7 cellular contexts compared by ENCODE assay signal in the genomic region with DNA sequence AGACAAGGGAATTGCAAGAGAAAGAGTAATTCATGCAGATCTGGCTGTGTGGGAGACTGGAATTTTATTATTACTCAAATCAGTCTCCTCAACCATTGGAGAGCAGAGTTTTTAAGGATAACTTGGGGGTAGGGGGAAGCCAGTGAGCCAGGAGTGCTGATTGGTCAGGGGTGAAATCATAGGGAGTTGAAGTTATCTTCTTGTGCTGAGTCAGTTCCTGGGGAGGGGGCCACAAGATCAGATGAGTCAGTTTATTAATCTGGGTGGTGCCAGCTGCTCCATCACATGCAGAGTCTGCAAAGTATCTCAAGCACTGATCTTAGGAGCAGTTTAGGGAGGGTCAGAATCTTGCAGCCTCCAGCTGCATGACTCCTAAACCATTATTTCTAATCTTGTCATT.
A peak's percentile ranks its signal among the peaks of the same experiment; 100 is the strongest.
DNase-seq lines count a peak whose midpoint lies in the region; TF ChIP-seq lines count a peak whose summit lies in the region.
"Not testable (repeated sequence)": the region's sequence is repeated elsewhere in the genome, so short reads cannot be mapped to it uniquely, and the experiment has no call there.

No MANE protein-coding gene starts in this region.

- not testable (repeated sequence) for H3K27me3 ChIP-seq in brain microvascular endothelial cell (replicated peaks)

- H3K36me3 ChIP-seq in brain microvascular endothelial cell (replicated peaks): not testable (repeated sequence)

- not testable (repeated sequence) for TF ChIP-seq CTCF in brain microvascular endothelial cell (IDR thresholded peaks at IDR 0.05; ENCODE audit: low read depth, low read length, missing control alignments); fibroblast of pulmonary artery (IDR thresholded peaks at IDR 0.05; ENCODE audit: low read length, missing control alignments)

- H3K27ac ChIP-seq in brain microvascular endothelial cell: not testable (repeated sequence)

- not testable (repeated sequence) for H3K4me3 ChIP-seq in brain microvascular endothelial cell (ENCODE audit: low read depth, low read length); fibroblast of pulmonary artery (replicated peaks; ENCODE audit: low read depth, low read length)

- DNase-seq in Daoy (ENCODE audit: low read depth) (peak; percentile 25), HS-27A (ENCODE audit: low read depth) (peak; percentile 22), LHCN-M2 (ENCODE audit: low read depth) (peak; percentile 6), NCI-H226 (peak; percentile 76), T1000 (lab: John Stamatoyannopoulos, UW) (peak; percentile 10), brain microvascular endothelial cell (peak; percentile 50), fibroblast of pulmonary artery (ENCODE audit: low read depth) (peak; percentile 2)

- in situ Hi-C loops in brain microvascular endothelial cell (cut with HindIII; ENCODE audit: low pct_ligation_motif_present, low sequenced_read_pairs): not testable (repeated sequence)

Comparison
In these comparisons a context has a peak if more than half of its experiments do, and no peak if none do; other contexts are left out.
1. DNase-seq: peak in every context shown above with its lines; median percentile 76 in NCI-H226; 50 in brain microvascular endothelial cell; 25 in Daoy; 22 in HS-27A; 10 in T1000; 6 in LHCN-M2; 2 in fibroblast of pulmonary artery.